ENCODE assay signal across 8 cellular contexts in the genomic region with DNA sequence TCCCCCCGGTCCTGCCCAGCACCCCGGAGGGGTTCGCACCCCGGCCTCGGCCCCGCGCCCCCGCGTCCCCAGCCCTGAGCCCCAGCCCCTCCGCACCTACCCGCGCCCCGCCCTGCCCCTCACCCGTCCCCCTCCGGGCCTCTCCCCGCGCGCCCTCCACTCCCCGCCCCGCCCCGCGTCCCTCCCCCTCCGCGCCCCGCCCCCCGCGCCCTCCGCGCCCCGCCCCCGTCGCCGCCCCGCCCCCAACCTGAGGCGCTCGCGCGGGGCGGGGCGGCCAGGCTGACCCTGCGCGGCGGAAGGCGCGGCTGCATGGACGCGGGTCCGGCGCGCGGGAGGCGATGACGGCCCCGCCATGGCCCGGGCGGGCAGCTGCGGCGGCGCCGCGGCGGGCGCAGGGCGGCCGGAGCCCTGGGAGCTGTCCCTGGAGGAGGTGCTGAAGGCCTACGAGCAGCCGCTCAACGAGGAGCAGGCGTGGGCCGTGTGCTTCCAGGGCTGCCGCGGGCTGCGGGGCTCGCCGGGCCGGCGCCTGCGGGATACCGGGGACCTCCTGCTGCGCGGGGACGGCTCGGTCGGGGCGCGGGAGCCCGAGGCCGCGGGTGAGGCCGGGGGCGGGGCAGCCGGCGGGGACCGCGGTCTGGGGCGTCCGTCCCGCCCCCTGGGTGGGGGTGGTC. TPM values are rescaled to one million over a fixed set of nuclear protein-coding genes. Genes with fewer than 3 reads are reported as not detected.
DNase-seq lines count a peak whose midpoint lies in the region; ATAC-seq and TF ChIP-seq lines count a peak whose summit lies in the region.

A gene with protein sequence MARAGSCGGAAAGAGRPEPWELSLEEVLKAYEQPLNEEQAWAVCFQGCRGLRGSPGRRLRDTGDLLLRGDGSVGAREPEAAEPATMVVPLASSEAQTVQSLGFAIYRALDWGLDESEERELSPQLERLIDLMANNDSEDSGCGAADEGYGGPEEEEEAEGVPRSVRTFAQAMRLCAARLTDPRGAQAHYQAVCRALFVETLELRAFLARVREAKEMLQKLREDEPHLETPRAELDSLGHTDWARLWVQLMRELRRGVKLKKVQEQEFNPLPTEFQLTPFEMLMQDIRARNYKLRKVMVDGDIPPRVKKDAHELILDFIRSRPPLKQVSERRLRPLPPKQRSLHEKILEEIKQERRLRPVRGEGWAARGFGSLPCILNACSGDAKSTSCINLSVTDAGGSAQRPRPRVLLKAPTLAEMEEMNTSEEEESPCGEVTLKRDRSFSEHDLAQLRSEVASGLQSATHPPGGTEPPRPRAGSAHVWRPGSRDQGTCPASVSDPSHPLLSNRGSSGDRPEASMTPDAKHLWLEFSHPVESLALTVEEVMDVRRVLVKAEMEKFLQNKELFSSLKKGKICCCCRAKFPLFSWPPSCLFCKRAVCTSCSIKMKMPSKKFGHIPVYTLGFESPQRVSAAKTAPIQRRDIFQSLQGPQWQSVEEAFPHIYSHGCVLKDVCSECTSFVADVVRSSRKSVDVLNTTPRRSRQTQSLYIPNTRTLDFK (plus strand): TSS at position 277 of the 671 bp plus-strand sequence. CDS start 76 bp downstream, at position 353.

- TF ChIP-seq CTCF in glutamatergic neuron (IDR thresholded peaks at IDR 0.05; ENCODE audit: partially characterized antibody, unreplicated experiment) (no peak), omental fat pad (IDR thresholded peaks at IDR 0.05) (no peak), testis (IDR thresholded peaks at IDR 0.05) (no peak)

- POLR2A ChIA-PET in CD8-positive, alpha-beta memory T cell (lab: Charles Lee), result no interaction called here

- H3K4me3 ChIP-seq in CD8-positive, alpha-beta memory T cell (ENCODE audit: low read length), result no peak within 1 kb of the TSS
- peak within 1 kb of the TSS; percentile 70 for H3K4me3 ChIP-seq in SK-N-MC
- peak within 1 kb of the TSS; percentile 52 to 64 for H3K4me3 ChIP-seq in testis

- peak within 1 kb of the TSS; percentile 16 to 69 (median 53) for H3K4me3 Mint-ChIP-seq in CD8-positive, alpha-beta memory T cell
- peak within 1 kb of the TSS; percentile 93 for H3K4me3 Mint-ChIP-seq in glutamatergic neuron (ENCODE audit: unreplicated experiment)

- H3K4me1 ChIP-seq in CD8-positive, alpha-beta memory T cell (ENCODE audit: insufficient read depth, low read length), result no peaks in the 10 kb centered on the region
- H3K4me1 ChIP-seq in testis, result peaks cover 11% of the 10 kb centered on the region

- no peaks in the 10 kb centered on the region for H3K9me3 ChIP-seq in CD8-positive, alpha-beta memory T cell (ENCODE audit: low read length)
- H3K9me3 ChIP-seq in SK-N-MC (ENCODE audit: low read depth, low read length) (no peaks in the 10 kb centered on the region), testis (no peaks in the 10 kb centered on the region)

- ATAC-seq in HG02763 (IDR thresholded peaks at IDR 0.05; ENCODE audit: unreplicated experiment) (peak; percentile 50), omental fat pad (ENCODE audit: low FRiP score) (peak; percentile 93), GM18505 (IDR thresholded peaks at IDR 0.05; ENCODE audit: unreplicated experiment) (no peak)
- ATAC-seq in activated naive CD4-positive, alpha-beta T cell treated with anti-CD3 and anti-CD28 coated beads, Interleukin-2, amount 50 U/mL, for 72 hours, result peak; percentile 89 to 94

- peak within 1 kb of the TSS in 3 of 8 donors; percentile 33 to 74 (median 39) for H3K27ac Mint-ChIP-seq in CD8-positive, alpha-beta memory T cell
- no peak within 1 kb of the TSS for H3K27ac Mint-ChIP-seq in activated naive CD4-positive, alpha-beta T cell treated with anti-CD3 and anti-CD28 coated beads, Interleukin-2, amount 50 U/mL, for 72 hours
- peak within 1 kb of the TSS; percentile 81 for H3K27ac Mint-ChIP-seq in glutamatergic neuron (ENCODE audit: unreplicated experiment)

- H3K9me3 Mint-ChIP-seq in CD8-positive, alpha-beta memory T cell, result no peaks in the 10 kb centered on the region
- H3K9me3 Mint-ChIP-seq in activated naive CD4-positive, alpha-beta T cell treated with anti-CD3 and anti-CD28 coated beads, Interleukin-2, amount 50 U/mL, for 72 hours, result no peaks in the 10 kb centered on the region
- peaks cover 8% of the 10 kb centered on the region for H3K9me3 Mint-ChIP-seq in glutamatergic neuron (ENCODE audit: unreplicated experiment)

- peaks cover 14% of the 10 kb centered on the region for H3K27me3 ChIP-seq in CD8-positive, alpha-beta memory T cell (ENCODE audit: insufficient read depth, low read length, poor library complexity, severe bottlenecking)
- no peaks in the 10 kb centered on the region for H3K27me3 ChIP-seq in testis

- DNase-seq in CD8-positive, alpha-beta memory T cell, result peak; percentile 60 to 81 (median 69)
- no peak for DNase-seq in SK-N-MC (ENCODE audit: low read depth, low spot score)
- DNase-seq in activated naive CD4-positive, alpha-beta T cell treated with anti-CD3 and anti-CD28 coated beads, Interleukin-2, amount 50 U/mL, for 72 hours (ENCODE audit: low spot score in 2 of 2), result peak in 1 of 2 donors; percentile 78
- peak; percentile 81 for DNase-seq in glutamatergic neuron
- DNase-seq in omental fat pad (ENCODE audit: low spot score), result no peak
- peak; percentile 74 for DNase-seq in testis

- CTCF ChIA-PET in CD8-positive, alpha-beta memory T cell (lab: Charles Lee), result no interaction called here

- H3K9ac ChIP-seq in SK-N-MC (ENCODE audit: insufficient read length), result no peak within 1 kb of the TSS

- peaks cover 10 to 29% of the 10 kb centered on the region in 2 donors for H3K27me3 Mint-ChIP-seq in CD8-positive, alpha-beta memory T cell
- peaks cover 8% of the 10 kb centered on the region for H3K27me3 Mint-ChIP-seq in glutamatergic neuron (ENCODE audit: unreplicated experiment)

- 0 to 1% methylated on average over 24 to 32 of the region's 98 CpGs for WGBS in testis, 2 donors

- peaks cover 2 to 12% (median 9%) of the 10 kb centered on the region in 3 donors for H3K4me1 Mint-ChIP-seq in CD8-positive, alpha-beta memory T cell
- H3K4me1 Mint-ChIP-seq in glutamatergic neuron (ENCODE audit: low read depth, unreplicated experiment), result peaks cover 13% of the 10 kb centered on the region

- intact Hi-C loops in testis (cut with DNase I; ENCODE audit: low total_unique reads), result no loop called here

- peaks cover 0 to 5% (median 0%) of the 10 kb centered on the region in 3 donors for H3K36me3 Mint-ChIP-seq in CD8-positive, alpha-beta memory T cell
- H3K36me3 Mint-ChIP-seq in activated naive CD4-positive, alpha-beta T cell treated with anti-CD3 and anti-CD28 coated beads, Interleukin-2, amount 50 U/mL, for 72 hours, result no peaks in the 10 kb centered on the region
- H3K36me3 Mint-ChIP-seq in glutamatergic neuron (ENCODE audit: unreplicated experiment), result no peaks in the 10 kb centered on the region

- peak within 1 kb of the TSS; percentile 16 for H3K27ac ChIP-seq in CD8-positive, alpha-beta memory T cell (ENCODE audit: low read depth, low read length)
- H3K27ac ChIP-seq in SK-N-MC, result no peak within 1 kb of the TSS
- H3K27ac ChIP-seq in testis, result peak within 1 kb of the TSS; percentile 63 to 66

- H3K36me3 ChIP-seq in CD8-positive, alpha-beta memory T cell (ENCODE audit: insufficient read depth, low read length), result no peaks in the 10 kb centered on the region
- H3K36me3 ChIP-seq in SK-N-MC (ENCODE audit: insufficient read depth, low read length) (no peaks in the 10 kb centered on the region), testis (ENCODE audit: low read depth, missing control alignments) (no peaks in the 10 kb centered on the region)

- no peak for TF ChIP-seq POLR2A in testis (IDR thresholded peaks at IDR 0.05)
- TF ChIP-seq POLR2A in GM18505 (IDR thresholded peaks at IDR 0.05; ENCODE audit: borderline replicate concordance, extremely low read depth, insufficient read depth, insufficient read length), result no peak

RNA-seq across cellular contexts. Expression of the gene that starts here (rescaled TPM):
- total RNA-seq in CD8-positive, alpha-beta memory T cell, result 1 to 10 TPM in 1 of 2 experiments, under 1 TPM in 1; 0.37 to 1.4 TPM
- polyA plus RNA-seq in CD8-positive, alpha-beta memory T cell, result 0.18 TPM
- total RNA-seq in activated naive CD4-positive, alpha-beta T cell treated with anti-CD3 and anti-CD28 coated beads, Interleukin-2, amount 50 U/mL, for 72 hours, result 1 to 10 TPM; 1.9 to 2.6 TPM
- total RNA-seq in glutamatergic neuron (ENCODE audit: unreplicated experiment), result 39.2 TPM
- 1 to 10 TPM; 2.4 to 4.8 (median 3.2) TPM for total RNA-seq in omental fat pad
- total RNA-seq in testis, result 10 to 100 TPM; 20.9 to 31.3 TPM
- 11.5 TPM for polyA plus RNA-seq in testis (ENCODE audit: insufficient read depth, low read depth, low replicate concordance)

Comparison
In these comparisons a context has a peak if more than half of its experiments do, and no peak if none do; other contexts are left out.
1. RNA of the gene that starts here (polyA plus RNA-seq): 11.5 TPM in testis (single experiment); 0.18 TPM in CD8-positive, alpha-beta memory T cell (single experiment); every median in the first group is over 10 times any median in the second.
2. DNase-seq: peak in CD8-positive, alpha-beta memory T cell (5 of 5), glutamatergic neuron (single experiment) and testis (single experiment); none in SK-N-MC (single experiment) and omental fat pad (single experiment).